In the genomic region with DNA sequence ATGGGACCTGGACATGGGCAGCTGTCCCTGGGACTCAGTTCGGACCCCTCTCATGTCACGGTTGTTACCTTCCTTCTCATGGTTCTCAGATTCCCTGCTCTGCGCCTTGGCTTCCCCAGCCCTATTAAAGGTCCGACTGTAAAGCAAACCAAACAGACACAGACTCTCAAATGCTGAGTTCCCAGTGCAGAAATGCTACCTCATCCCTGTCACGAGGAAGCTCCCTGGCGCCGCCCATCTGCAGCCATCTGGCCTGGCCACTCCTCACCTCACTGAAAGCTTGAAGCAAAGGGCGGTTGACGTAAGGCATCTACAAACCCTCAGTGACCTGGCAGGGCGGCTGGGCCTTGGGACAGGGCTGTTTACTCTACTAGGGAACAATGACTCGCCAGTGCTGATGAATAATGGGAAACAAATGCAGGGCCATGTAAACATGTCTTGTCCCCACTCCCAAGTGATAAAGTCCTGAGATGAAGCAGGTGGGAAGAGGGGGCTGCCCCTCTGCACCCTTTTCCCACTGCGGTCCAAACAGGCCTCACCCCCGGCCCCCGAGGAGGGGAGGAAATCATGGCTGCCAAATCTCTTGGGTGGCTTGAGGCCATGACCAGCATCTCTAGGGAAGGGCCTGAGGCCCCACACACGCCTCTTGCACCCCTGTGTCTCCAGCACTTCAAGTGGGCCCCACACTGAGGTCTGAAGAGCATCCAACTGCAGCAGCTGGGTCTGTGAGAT, we compare ENCODE assay signal across 11 cellular contexts. TPM values are rescaled to one million over a fixed set of nuclear protein-coding genes. Genes with fewer than 3 reads are reported as not detected.
DNase-seq lines count a peak whose midpoint lies in the region; ATAC-seq, FAIRE-seq and TF ChIP-seq lines count a peak whose summit lies in the region.
"Had no signal": no experiment of that assay in that cellular context is flagged by ENCODE, and none has a peak within 500 bp of the region (broad histone marks: within the 10 kb centered on the region; RNA-seq: fewer than 3 reads in every experiment).

No MANE protein-coding gene starts in this region.

- TF ChIP-seq EP300 in H1 (IDR thresholded peaks at IDR 0.05; ENCODE audit: borderline replicate concordance in 1 of 2, low read depth in 2 of 2, low read length in 2 of 2), result no peak

- H3K27ac Mint-ChIP-seq in Caco-2 (ENCODE audit: unreplicated experiment) (no peak overlapping the region), nephron progenitor cell (peak overlapping the region; percentile 90)
- H3K27ac Mint-ChIP-seq: dendritic cell treated with granulocyte-macrophage colony-stimulating factor and Interleukin-4, amounts not matched to agents 40 ng/mL and 50 ng/mL, for 4 days had no signal

- H3K36me3 Mint-ChIP-seq in Caco-2 (ENCODE audit: insufficient read depth, unreplicated experiment), result no peaks in the 10 kb centered on the region
- H3K36me3 Mint-ChIP-seq in nephron progenitor cell (ENCODE audit: low read depth), result no peaks in the 10 kb centered on the region

- H3K14ac ChIP-seq in H1 (ENCODE audit: insufficient read length), result no peak overlapping the region

- no peak overlapping the region for H2BK120ac ChIP-seq in H1 (replicated peaks; ENCODE audit: low read depth, low read length)

- H3K4me3 ChIP-seq in Caco-2 (ENCODE audit: low read depth, low read length), result no peak overlapping the region
- H3K4me3 ChIP-seq in H1 (ENCODE audit: extremely low read depth in 1 of 4, insufficient read depth in 2 of 4, low read depth in 3 of 4, low read length in 4 of 4), result no peak overlapping the region

- ATAC-seq in HG02973 (IDR thresholded peaks at IDR 0.05; ENCODE audit: unreplicated experiment) (no peak), HG03442 (IDR thresholded peaks at IDR 0.05; ENCODE audit: unreplicated experiment) (no peak)

- POLR2A ChIA-PET in Caco-2 (lab: Charles Lee) (no interaction called here), H1 (lab: Charles Lee; ENCODE audit: partially characterized antibody) (interaction anchor here (0.6 kb wide), 1 partner anchor 36 kb away, joined by 3 read pairs; no protein-coding TSS in a partner anchor)

- no peak overlapping the region for H3K23ac ChIP-seq in H1 (ENCODE audit: insufficient read length)

- no peak overlapping the region for H2BK12ac ChIP-seq in H1 (ENCODE audit: low read depth, low read length)

- H2AFZ ChIP-seq in H1 (ENCODE audit: low read length), result no peak overlapping the region

- no peak for TF ChIP-seq RAD21 in H1 (IDR thresholded peaks at IDR 0.05 in 1 of 2, conservative IDR thresholded peaks at IDR 0.05 in 1 of 2; ENCODE audit: low read depth in 2 of 2, low read length in 2 of 2)

- H3K9me3 ChIP-seq in Caco-2, result no peaks in the 10 kb centered on the region
- no peaks in the 10 kb centered on the region for H3K9me3 ChIP-seq in H1 (ENCODE audit: insufficient read depth in 2 of 2, low read depth in 1 of 2, low read length in 1 of 2)

- H4K8ac ChIP-seq in H1 (ENCODE audit: extremely low read depth, insufficient read depth, low read length), result 0 out of 2 replicates have a peak overlapping the region, but pooled peaks have one; percentile 53

- no peak for FAIRE-seq in H1 (lab: Jason Lieb, UNC)

- no peak overlapping the region for H3K18ac ChIP-seq in H1 (ENCODE audit: extremely low read depth, low read length)

- CTCF ChIA-PET in Caco-2 (lab: Charles Lee), result interaction anchor here (1.1 to 2.2 kb wide), 2 partner anchors 20 to 53 kb away, joined by 4 to 8 read pairs; no protein-coding TSS in a partner anchor
- CTCF ChIA-PET in H1 (lab: Charles Lee; ENCODE audit: partially characterized antibody), result interaction anchor here (1.1 to 13.2 kb wide), 7 partner anchors 8 to 62 kb away, joined by 3 to 116 read pairs (median 6); no protein-coding TSS in a partner anchor

- H3K79me1 ChIP-seq in H1 (ENCODE audit: low read depth, low read length), result no peaks in the 10 kb centered on the region

- no peak overlapping the region for H4K91ac ChIP-seq in H1 (replicated peaks; ENCODE audit: insufficient read length, low read length)

- H2BK5ac ChIP-seq in H1 (ENCODE audit: low read depth, low read length), result no peak overlapping the region

- no peaks in the 10 kb centered on the region for H3K79me2 ChIP-seq in H1 (ENCODE audit: control insufficient read depth in 1 of 2, insufficient read depth in 2 of 2, low read length in 2 of 2)

- H2BK20ac ChIP-seq in H1 (ENCODE audit: low read length), result no peak overlapping the region

- H3K4me1 Mint-ChIP-seq in Caco-2 (ENCODE audit: low read depth, unreplicated experiment) (no peaks in the 10 kb centered on the region), nephron progenitor cell (peaks cover 95% of the 10 kb centered on the region)

- H3K36me3 ChIP-seq in Caco-2 (ENCODE audit: control insufficient read depth, insufficient read depth, low read length) (no peaks in the 10 kb centered on the region), H1 (ENCODE audit: control insufficient read depth in 2 of 4, insufficient read depth in 4 of 4, low read length in 3 of 4) (no peaks in the 10 kb centered on the region)

- 92% methylated on average over 15 of the region's 15 CpGs; no CpG with 5 or more reads in 1 of the 2 experiments for WGBS in H1 (ENCODE audit: extremely low coverage in 1 of 2, insufficient coverage in 1 of 2, insufficient read length in 1 of 2, insufficient replicate concordance in 2 of 2, low coverage in 1 of 2, low lambda C conversion rate in 2 of 2, missing lambda C conversion rate in 1 of 2), 2 experiments

- H4K20me1 ChIP-seq in H1 (replicated peaks in 1 of 2; ENCODE audit: control insufficient read depth in 1 of 2, insufficient read depth in 2 of 2, low read length in 2 of 2), result no peaks in the 10 kb centered on the region

- H3K4me2 ChIP-seq in H1 (ENCODE audit: insufficient read depth in 1 of 2, low read depth in 2 of 2, low read length in 2 of 2), result no peak overlapping the region

- H3K23me2 ChIP-seq in H1 (ENCODE audit: low read depth, low read length), result no peaks in the 10 kb centered on the region

- TF ChIP-seq CTCF in Caco-2 (IDR thresholded peaks at IDR 0.05; ENCODE audit: insufficient read depth in 1 of 2, low read depth in 1 of 2, low read length in 1 of 2, severe bottlenecking in 1 of 2, unreplicated experiment in 1 of 2) (no peak), H1 (IDR thresholded peaks at IDR 0.05; ENCODE audit: control extremely low read depth in 1 of 3, insufficient read depth in 1 of 3, low read depth in 1 of 3, low read length in 3 of 3) (no peak), nephron progenitor cell (IDR thresholded peaks at IDR 0.05) (no peak)

- no peak overlapping the region for H3K4ac ChIP-seq in H1 (replicated peaks; ENCODE audit: insufficient read length, low read depth, low read length)

- no TSS peak for BruUV-seq in Caco-2 (replicated peaks; lab: Mats Ljungman, UMichigan)

- no peak overlapping the region for H2BK15ac ChIP-seq in H1 (ENCODE audit: low read length)

- no peak overlapping the region for H2AK5ac ChIP-seq in H1 (ENCODE audit: low read depth, low read length)

- H3K56ac ChIP-seq in H1 (replicated peaks; ENCODE audit: insufficient read length, low read depth, low read length), result no peak overlapping the region

- no peak for TF ChIP-seq POLR2A in H1 (IDR thresholded peaks at IDR 0.05; ENCODE audit: control extremely low read depth in 1 of 2, low read depth in 2 of 2, low read length in 2 of 2)

- H4K5ac ChIP-seq in H1 (ENCODE audit: insufficient read length, low read depth, low read length), result no peak overlapping the region

- H3K4me3 Mint-ChIP-seq in Caco-2 (ENCODE audit: unreplicated experiment) (no peak overlapping the region), nephron progenitor cell (peak overlapping the region; percentile 40)
- H3K4me3 Mint-ChIP-seq: dendritic cell treated with granulocyte-macrophage colony-stimulating factor and Interleukin-4, amounts not matched to agents 40 ng/mL and 50 ng/mL, for 4 days had no signal

- H3K27me3 Mint-ChIP-seq in Caco-2 (ENCODE audit: insufficient read depth, unreplicated experiment) (no peaks in the 10 kb centered on the region), nephron progenitor cell (ENCODE audit: low read depth, poor library complexity) (peaks cover 6% of the 10 kb centered on the region)

- DNase-seq in Caco-2, result peak; percentile 67 to 76
- peak; percentile 43 for DNase-seq in NCI-H2171 (lab: John Stamatoyannopoulos, UW)
- no peak for DNase-seq in H1 (ENCODE audit: low read depth in 1 of 2, low spot score in 2 of 2)
- peak; percentile 46 for DNase-seq in nephron progenitor cell
- no peak for DNase-seq in COR-L47 (lab: John Stamatoyannopoulos, UW)
- no peak for DNase-seq in activated T-cell treated with anti-CD3 and anti-CD28 coated beads, Interleukin-2, amount 50 U/mL, for 48 hours
- DNase-seq: GF-D8, NCI-H146 had no signal

- H3K4me1 ChIP-seq in Caco-2 (peaks cover 12% of the 10 kb centered on the region), H1 (replicated peaks in 1 of 4; ENCODE audit: control insufficient read depth in 3 of 4, insufficient read depth in 4 of 4, low read length in 3 of 4) (peaks cover 0 to 4% (median under 1%) of the 10 kb centered on the region in 4 experiments; a peak in 4 of 7 replicates)

- H3K27me3 ChIP-seq in Caco-2 (replicated peaks; ENCODE audit: control insufficient read depth, insufficient read depth, low read length) (no peaks in the 10 kb centered on the region), H1 (replicated peaks in 1 of 4; ENCODE audit: control insufficient read depth in 3 of 4, extremely low read depth in 1 of 4, insufficient read depth in 3 of 4, low read length in 3 of 4) (no peaks in the 10 kb centered on the region)

- no peak overlapping the region for H3K27ac ChIP-seq in H1 (ENCODE audit: low read depth, low read length)

- H3K9me3 Mint-ChIP-seq in Caco-2 (ENCODE audit: unreplicated experiment), result no peaks in the 10 kb centered on the region
- no peaks in the 10 kb centered on the region for H3K9me3 Mint-ChIP-seq in nephron progenitor cell
- H3K9me3 Mint-ChIP-seq: dendritic cell treated with granulocyte-macrophage colony-stimulating factor and Interleukin-4, amounts not matched to agents 40 ng/mL and 50 ng/mL, for 4 days had no signal

- H3K9ac ChIP-seq in H1 (replicated peaks in 1 of 4; ENCODE audit: extremely low read depth in 1 of 4, low read depth in 3 of 4, low read length in 3 of 4), result no peak overlapping the region

- intact Hi-C loops in Caco-2 (cut with micrococcal nuclease; ENCODE audit: unreplicated experiment), result no loop called here

TF ChIP-seq in H1, 55 proteins besides CTCF, POLR2A, EP300 and RAD21 (continues in another document):
- TF ChIP-seq YY1 (IDR thresholded peaks at IDR 0.05; ENCODE audit: low read depth, low read length) (no peak), TCF12 (IDR thresholded peaks at IDR 0.05; ENCODE audit: low read depth, low read length) (no peak)

RNA-seq across cellular contexts. Expression of a gene that starts 49.3 kb away (rescaled TPM):
- not detected in 2 replicates for total RNA-seq in Caco-2 (2022)
- 4.9 and 5.5 TPM in 2 replicates for total RNA-seq in H1 (2021; fragmentation: NEBNext Ultra II Directional; extraction: Animal tissue kit (Norgen Biotek cat#: 25700))
- polyA plus RNA-seq in H1 (2011; rRNA removed), result 2.3 and 5.4 TPM in 2 replicates
- 3.1 TPM for polyA plus RNA-seq in H1 (2011; cell fraction: cytosol; rRNA removed)
- 14.2 TPM for polyA plus RNA-seq in H1 (2011; cell fraction: nucleus; rRNA removed)
- polyA plus RNA-seq in H1 (2012, experiment 1 of 2), result 1.1 to 3.9 TPM (median 2.9 TPM) in 4 replicates
- polyA plus RNA-seq in H1 (2012, experiment 2 of 2), result 1.3 TPM
- 11.7 TPM for polyA plus RNA-seq in H1 (2013, experiment 1 of 2)
- polyA plus RNA-seq in H1 (2013, experiment 2 of 2), result 11.5 TPM
- polyA minus RNA-seq in H1 (2011; rRNA and poly(A)+ RNA removed), result 7.9 and 16.9 TPM in 2 replicates
- 2.4 TPM for polyA minus RNA-seq in H1 (2011; cell fraction: cytosol; rRNA and poly(A)+ RNA removed)
- polyA minus RNA-seq in H1 (2011; cell fraction: nucleus; rRNA and poly(A)+ RNA removed), result 12.5 TPM

Comparison
In these comparisons a context has a peak if more than half of its experiments do, and no peak if none do; other contexts are left out.
1. DNase-seq: peak in Caco-2 (2 of 2), NCI-H2171 (single experiment) and nephron progenitor cell (single experiment); none in H1 (0 of 2), COR-L47 (single experiment) and activated T-cell treated with anti-CD3 and anti-CD28 coated beads, Interleukin-2, amount 50 U/mL, for 48 hours (0 of 2).